Comparison of ENCODE assay signal across 1 cellular context in the genomic region with DNA sequence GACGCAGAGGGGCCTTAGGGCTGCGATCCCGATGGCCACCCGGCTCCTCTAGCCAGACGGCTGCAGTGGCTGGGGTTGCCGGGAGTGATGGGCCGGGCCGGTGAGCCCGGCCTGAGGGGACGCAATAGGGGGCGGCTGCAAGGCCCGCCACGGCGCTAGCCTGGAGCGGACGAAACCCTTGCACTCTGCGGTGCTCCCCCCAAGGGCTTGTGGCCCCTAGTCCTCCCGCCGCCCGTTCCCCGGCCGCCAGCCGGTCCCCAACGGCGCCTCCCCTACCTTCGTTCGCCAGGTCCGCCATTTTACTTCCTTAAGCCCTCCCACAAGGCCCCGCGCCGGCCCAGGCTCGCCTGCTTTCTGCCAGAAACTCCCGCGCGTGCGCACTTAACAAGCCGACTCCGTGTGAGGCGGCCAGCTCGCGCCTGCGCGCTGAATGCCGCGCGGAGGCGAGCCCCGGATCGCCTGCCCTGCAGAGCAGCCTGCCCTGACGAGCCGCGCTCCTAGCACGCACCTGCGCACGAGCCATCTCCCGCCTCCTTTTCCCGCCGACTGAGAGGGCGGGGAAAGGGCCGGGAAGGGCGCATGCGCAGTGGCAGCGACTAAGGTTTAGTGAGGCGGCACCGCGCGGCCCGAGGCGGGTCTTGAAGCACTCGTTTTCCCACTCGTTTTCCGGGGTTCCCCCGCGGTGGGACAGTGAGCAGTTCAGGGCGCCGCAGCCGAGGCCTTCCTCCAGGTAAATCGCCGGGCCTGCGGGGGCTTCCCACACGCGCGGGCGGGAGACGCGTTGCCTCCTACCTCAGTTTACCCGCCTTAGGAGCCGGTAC.
TF ChIP-seq lines count a peak whose summit lies in the region.

A gene with protein sequence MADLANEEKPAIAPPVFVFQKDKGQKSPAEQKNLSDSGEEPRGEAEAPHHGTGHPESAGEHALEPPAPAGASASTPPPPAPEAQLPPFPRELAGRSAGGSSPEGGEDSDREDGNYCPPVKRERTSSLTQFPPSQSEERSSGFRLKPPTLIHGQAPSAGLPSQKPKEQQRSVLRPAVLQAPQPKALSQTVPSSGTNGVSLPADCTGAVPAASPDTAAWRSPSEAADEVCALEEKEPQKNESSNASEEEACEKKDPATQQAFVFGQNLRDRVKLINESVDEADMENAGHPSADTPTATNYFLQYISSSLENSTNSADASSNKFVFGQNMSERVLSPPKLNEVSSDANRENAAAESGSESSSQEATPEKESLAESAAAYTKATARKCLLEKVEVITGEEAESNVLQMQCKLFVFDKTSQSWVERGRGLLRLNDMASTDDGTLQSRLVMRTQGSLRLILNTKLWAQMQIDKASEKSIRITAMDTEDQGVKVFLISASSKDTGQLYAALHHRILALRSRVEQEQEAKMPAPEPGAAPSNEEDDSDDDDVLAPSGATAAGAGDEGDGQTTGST (minus strand): TSS at position 356 of the 821 bp plus-strand sequence. CDS start 58 bp downstream, at position 298.

TF ChIP-seq in HepG2, 621 proteins besides CTCF, POLR2A, EP300 and RAD21 (continued from another document and continues in another):
- TF ChIP-seq SP140L (CRISPR knock-in tag; IDR thresholded peaks at IDR 0.05; ENCODE audit: borderline replicate concordance), result peak; percentile 99; the same call in 1 of the 2 replicates
- TF ChIP-seq KDM4B (CRISPR knock-in tag; IDR thresholded peaks at IDR 0.05), result peak; percentile 98
- TF ChIP-seq ZNF816 (CRISPR knock-in tag; IDR thresholded peaks at IDR 0.05; ENCODE audit: borderline replicate concordance), result peak; percentile 100
- TF ChIP-seq, protein P1, sequence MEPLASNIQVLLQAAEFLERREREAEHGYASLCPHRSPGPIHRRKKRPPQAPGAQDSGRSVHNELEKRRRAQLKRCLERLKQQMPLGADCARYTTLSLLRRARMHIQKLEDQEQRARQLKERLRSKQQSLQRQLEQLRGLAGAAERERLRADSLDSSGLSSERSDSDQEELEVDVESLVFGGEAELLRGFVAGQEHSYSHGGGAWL (CRISPR knock-in tag; IDR thresholded peaks at IDR 0.05), result peak; percentile 100
- TF ChIP-seq MAFG (CRISPR knock-in tag; IDR thresholded peaks at IDR 0.05), result peak; percentile 79
- TF ChIP-seq ZBTB3 (CRISPR knock-in tag; IDR thresholded peaks at IDR 0.05; ENCODE audit: borderline replicate concordance, low read depth), result peak; percentile 98
- peak; percentile 99 for TF ChIP-seq ZNF703 (CRISPR knock-in tag; IDR thresholded peaks at IDR 0.05; ENCODE audit: borderline replicate concordance)
- TF ChIP-seq, protein P2, sequence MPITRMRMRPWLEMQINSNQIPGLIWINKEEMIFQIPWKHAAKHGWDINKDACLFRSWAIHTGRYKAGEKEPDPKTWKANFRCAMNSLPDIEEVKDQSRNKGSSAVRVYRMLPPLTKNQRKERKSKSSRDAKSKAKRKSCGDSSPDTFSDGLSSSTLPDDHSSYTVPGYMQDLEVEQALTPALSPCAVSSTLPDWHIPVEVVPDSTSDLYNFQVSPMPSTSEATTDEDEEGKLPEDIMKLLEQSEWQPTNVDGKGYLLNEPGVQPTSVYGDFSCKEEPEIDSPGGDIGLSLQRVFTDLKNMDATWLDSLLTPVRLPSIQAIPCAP (CRISPR knock-in tag; IDR thresholded peaks at IDR 0.05; ENCODE audit: low read depth), result peak; percentile 99
- TF ChIP-seq U2AF2 (IDR thresholded peaks at IDR 0.05; ENCODE audit: low read depth, low read length), result no peak
- TF ChIP-seq NR2F6 (IDR thresholded peaks at IDR 0.05), result no peak
- TF ChIP-seq NR2F6 (CRISPR knock-in tag; IDR thresholded peaks at IDR 0.05), result peak; percentile 94
- TF ChIP-seq MATR3 (CRISPR knock-in tag; IDR thresholded peaks at IDR 0.05), result no peak
- 0 out of 2 replicates have a peak, but pooled peaks have one; percentile 78 for TF ChIP-seq ZNF10 (CRISPR knock-in tag; IDR thresholded peaks at IDR 0.05; ENCODE audit: borderline replicate concordance, low read depth)
- TF ChIP-seq ZNF75D (CRISPR knock-in tag; IDR thresholded peaks at IDR 0.05; ENCODE audit: borderline replicate concordance), result peak; percentile 99
- TF ChIP-seq ZNF607 (CRISPR knock-in tag; IDR thresholded peaks at IDR 0.05; ENCODE audit: borderline replicate concordance), result peak; percentile 100
- TF ChIP-seq THAP11 (CRISPR knock-in tag; IDR thresholded peaks at IDR 0.05), result peak; percentile 86
- TF ChIP-seq SMAD1 (CRISPR knock-in tag; IDR thresholded peaks at IDR 0.05; ENCODE audit: borderline replicate concordance, low read depth), result peak; percentile 100
- TF ChIP-seq, protein P3, sequence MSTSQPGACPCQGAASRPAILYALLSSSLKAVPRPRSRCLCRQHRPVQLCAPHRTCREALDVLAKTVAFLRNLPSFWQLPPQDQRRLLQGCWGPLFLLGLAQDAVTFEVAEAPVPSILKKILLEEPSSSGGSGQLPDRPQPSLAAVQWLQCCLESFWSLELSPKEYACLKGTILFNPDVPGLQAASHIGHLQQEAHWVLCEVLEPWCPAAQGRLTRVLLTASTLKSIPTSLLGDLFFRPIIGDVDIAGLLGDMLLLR (CRISPR knock-in tag; IDR thresholded peaks at IDR 0.05), result peak; percentile 100
- no peak for TF ChIP-seq CENPX (CRISPR knock-in tag; IDR thresholded peaks at IDR 0.05)
- TF ChIP-seq, protein P4, sequence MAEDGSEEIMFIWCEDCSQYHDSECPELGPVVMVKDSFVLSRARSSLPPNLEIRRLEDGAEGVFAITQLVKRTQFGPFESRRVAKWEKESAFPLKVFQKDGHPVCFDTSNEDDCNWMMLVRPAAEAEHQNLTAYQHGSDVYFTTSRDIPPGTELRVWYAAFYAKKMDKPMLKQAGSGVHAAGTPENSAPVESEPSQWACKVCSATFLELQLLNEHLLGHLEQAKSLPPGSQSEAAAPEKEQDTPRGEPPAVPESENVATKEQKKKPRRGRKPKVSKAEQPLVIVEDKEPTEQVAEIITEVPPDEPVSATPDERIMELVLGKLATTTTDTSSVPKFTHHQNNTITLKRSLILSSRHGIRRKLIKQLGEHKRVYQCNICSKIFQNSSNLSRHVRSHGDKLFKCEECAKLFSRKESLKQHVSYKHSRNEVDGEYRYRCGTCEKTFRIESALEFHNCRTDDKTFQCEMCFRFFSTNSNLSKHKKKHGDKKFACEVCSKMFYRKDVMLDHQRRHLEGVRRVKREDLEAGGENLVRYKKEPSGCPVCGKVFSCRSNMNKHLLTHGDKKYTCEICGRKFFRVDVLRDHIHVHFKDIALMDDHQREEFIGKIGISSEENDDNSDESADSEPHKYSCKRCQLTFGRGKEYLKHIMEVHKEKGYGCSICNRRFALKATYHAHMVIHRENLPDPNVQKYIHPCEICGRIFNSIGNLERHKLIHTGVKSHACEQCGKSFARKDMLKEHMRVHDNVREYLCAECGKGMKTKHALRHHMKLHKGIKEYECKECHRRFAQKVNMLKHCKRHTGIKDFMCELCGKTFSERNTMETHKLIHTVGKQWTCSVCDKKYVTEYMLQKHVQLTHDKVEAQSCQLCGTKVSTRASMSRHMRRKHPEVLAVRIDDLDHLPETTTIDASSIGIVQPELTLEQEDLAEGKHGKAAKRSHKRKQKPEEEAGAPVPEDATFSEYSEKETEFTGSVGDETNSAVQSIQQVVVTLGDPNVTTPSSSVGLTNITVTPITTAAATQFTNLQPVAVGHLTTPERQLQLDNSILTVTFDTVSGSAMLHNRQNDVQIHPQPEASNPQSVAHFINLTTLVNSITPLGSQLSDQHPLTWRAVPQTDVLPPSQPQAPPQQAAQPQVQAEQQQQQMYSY (CRISPR knock-in tag; IDR thresholded peaks at IDR 0.05), result peak; percentile 94
- TF ChIP-seq, protein P5, sequence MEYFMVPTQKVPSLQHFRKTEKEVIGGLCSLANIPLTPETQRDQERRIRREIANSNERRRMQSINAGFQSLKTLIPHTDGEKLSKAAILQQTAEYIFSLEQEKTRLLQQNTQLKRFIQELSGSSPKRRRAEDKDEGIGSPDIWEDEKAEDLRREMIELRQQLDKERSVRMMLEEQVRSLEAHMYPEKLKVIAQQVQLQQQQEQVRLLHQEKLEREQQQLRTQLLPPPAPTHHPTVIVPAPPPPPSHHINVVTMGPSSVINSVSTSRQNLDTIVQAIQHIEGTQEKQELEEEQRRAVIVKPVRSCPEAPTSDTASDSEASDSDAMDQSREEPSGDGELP (IDR thresholded peaks at IDR 0.05; ENCODE audit: borderline replicate concordance, low read depth), result peak; percentile 7; the same call in 1 of the 2 replicates
- TF ChIP-seq, protein P6, sequence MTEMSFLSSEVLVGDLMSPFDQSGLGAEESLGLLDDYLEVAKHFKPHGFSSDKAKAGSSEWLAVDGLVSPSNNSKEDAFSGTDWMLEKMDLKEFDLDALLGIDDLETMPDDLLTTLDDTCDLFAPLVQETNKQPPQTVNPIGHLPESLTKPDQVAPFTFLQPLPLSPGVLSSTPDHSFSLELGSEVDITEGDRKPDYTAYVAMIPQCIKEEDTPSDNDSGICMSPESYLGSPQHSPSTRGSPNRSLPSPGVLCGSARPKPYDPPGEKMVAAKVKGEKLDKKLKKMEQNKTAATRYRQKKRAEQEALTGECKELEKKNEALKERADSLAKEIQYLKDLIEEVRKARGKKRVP (CRISPR knock-in tag; IDR thresholded peaks at IDR 0.05), result peak in 1 of 2 experiments; percentile 93; a peak in 2 of 4 replicates
- TF ChIP-seq ZSCAN25 (CRISPR knock-in tag; IDR thresholded peaks at IDR 0.05), result peak; percentile 97
- TF ChIP-seq, protein P7, sequence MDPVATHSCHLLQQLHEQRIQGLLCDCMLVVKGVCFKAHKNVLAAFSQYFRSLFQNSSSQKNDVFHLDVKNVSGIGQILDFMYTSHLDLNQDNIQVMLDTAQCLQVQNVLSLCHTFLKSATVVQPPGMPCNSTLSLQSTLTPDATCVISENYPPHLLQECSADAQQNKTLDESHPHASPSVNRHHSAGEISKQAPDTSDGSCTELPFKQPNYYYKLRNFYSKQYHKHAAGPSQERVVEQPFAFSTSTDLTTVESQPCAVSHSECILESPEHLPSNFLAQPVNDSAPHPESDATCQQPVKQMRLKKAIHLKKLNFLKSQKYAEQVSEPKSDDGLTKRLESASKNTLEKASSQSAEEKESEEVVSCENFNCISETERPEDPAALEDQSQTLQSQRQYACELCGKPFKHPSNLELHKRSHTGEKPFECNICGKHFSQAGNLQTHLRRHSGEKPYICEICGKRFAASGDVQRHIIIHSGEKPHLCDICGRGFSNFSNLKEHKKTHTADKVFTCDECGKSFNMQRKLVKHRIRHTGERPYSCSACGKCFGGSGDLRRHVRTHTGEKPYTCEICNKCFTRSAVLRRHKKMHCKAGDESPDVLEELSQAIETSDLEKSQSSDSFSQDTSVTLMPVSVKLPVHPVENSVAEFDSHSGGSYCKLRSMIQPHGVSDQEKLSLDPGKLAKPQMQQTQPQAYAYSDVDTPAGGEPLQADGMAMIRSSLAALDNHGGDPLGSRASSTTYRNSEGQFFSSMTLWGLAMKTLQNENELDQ (CRISPR knock-in tag; IDR thresholded peaks at IDR 0.05; ENCODE audit: borderline replicate concordance), result peak; percentile 98
- TF ChIP-seq RFX3 (CRISPR knock-in tag; IDR thresholded peaks at IDR 0.05), result no peak
- TF ChIP-seq ZKSCAN1 (IDR thresholded peaks at IDR 0.05; ENCODE audit: low read length), result no peak
- peak; percentile 99 for TF ChIP-seq TARDBP (CRISPR knock-in tag; IDR thresholded peaks at IDR 0.05)
- TF ChIP-seq SCMH1 (CRISPR knock-in tag; IDR thresholded peaks at IDR 0.05; ENCODE audit: borderline replicate concordance), result no peak
- TF ChIP-seq TEAD3 (CRISPR knock-in tag; optimal IDR thresholded peaks at IDR 0.05; ENCODE audit: borderline replicate concordance), result peak; percentile 97
- TF ChIP-seq YEATS2 (CRISPR knock-in tag; IDR thresholded peaks at IDR 0.05; ENCODE audit: borderline replicate concordance), result peak; percentile 96
- TF ChIP-seq, protein P8, sequence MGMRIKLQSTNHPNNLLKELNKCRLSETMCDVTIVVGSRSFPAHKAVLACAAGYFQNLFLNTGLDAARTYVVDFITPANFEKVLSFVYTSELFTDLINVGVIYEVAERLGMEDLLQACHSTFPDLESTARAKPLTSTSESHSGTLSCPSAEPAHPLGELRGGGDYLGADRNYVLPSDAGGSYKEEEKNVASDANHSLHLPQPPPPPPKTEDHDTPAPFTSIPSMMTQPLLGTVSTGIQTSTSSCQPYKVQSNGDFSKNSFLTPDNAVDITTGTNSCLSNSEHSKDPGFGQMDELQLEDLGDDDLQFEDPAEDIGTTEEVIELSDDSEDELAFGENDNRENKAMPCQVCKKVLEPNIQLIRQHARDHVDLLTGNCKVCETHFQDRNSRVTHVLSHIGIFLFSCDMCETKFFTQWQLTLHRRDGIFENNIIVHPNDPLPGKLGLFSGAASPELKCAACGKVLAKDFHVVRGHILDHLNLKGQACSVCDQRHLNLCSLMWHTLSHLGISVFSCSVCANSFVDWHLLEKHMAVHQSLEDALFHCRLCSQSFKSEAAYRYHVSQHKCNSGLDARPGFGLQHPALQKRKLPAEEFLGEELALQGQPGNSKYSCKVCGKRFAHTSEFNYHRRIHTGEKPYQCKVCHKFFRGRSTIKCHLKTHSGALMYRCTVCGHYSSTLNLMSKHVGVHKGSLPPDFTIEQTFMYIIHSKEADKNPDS (CRISPR knock-in tag; IDR thresholded peaks at IDR 0.05), result peak; percentile 99
- TF ChIP-seq MTF2 (CRISPR knock-in tag; IDR thresholded peaks at IDR 0.05; ENCODE audit: borderline replicate concordance), result peak; percentile 32; the same call in 1 of the 2 replicates
- peak; percentile 100 for TF ChIP-seq SMAD9 (CRISPR knock-in tag; IDR thresholded peaks at IDR 0.05)
- TF ChIP-seq ZNF354B (CRISPR knock-in tag; IDR thresholded peaks at IDR 0.05), result peak; percentile 100
- TF ChIP-seq IKZF1 (IDR thresholded peaks at IDR 0.05), result no peak
- TF ChIP-seq MAFF (IDR thresholded peaks at IDR 0.05; ENCODE audit: low read depth, low read length), result no peak
- TF ChIP-seq ZNF557 (CRISPR knock-in tag; IDR thresholded peaks at IDR 0.05), result peak; percentile 100
- TF ChIP-seq, protein P9, sequence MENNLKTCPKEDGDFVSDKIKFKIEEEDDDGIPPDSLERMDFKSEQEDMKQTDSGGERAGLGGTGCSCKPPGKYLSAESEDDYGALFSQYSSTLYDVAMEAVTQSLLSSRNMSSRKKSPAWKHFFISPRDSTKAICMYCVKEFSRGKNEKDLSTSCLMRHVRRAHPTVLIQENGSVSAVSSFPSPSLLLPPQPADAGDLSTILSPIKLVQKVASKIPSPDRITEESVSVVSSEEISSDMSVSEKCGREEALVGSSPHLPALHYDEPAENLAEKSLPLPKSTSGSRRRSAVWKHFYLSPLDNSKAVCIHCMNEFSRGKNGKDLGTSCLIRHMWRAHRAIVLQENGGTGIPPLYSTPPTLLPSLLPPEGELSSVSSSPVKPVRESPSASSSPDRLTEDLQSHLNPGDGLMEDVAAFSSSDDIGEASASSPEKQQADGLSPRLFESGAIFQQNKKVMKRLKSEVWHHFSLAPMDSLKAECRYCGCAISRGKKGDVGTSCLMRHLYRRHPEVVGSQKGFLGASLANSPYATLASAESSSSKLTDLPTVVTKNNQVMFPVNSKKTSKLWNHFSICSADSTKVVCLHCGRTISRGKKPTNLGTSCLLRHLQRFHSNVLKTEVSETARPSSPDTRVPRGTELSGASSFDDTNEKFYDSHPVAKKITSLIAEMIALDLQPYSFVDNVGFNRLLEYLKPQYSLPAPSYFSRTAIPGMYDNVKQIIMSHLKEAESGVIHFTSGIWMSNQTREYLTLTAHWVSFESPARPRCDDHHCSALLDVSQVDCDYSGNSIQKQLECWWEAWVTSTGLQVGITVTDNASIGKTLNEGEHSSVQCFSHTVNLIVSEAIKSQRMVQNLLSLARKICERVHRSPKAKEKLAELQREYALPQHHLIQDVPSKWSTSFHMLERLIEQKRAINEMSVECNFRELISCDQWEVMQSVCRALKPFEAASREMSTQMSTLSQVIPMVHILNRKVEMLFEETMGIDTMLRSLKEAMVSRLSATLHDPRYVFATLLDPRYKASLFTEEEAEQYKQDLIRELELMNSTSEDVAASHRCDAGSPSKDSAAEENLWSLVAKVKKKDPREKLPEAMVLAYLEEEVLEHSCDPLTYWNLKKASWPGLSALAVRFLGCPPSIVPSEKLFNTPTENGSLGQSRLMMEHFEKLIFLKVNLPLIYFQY (CRISPR knock-in tag; IDR thresholded peaks at IDR 0.05; ENCODE audit: borderline replicate concordance), result peak; percentile 98
